20 cellular contexts compared by ENCODE assay signal in the genomic region with DNA sequence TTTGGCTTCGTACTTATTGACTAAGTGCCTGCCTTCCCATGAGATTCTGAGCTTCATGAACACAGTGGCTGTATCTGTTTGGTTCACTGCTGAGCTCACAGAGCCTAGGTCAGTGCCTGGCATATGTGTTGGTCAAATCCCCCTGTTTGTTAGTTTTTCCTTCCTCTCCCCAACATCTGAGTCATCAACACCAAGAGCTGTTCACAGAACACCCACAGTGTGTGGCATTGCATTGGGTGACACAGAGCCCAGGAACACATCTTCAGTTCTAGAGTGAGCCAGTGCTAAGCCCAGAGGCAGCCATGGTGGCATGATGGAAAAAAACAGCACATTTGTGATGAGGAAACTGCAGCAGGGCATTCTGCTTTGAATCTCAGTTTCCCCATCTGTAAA.
DNase-seq lines count a peak whose midpoint lies in the region; ATAC-seq, FAIRE-seq and TF ChIP-seq lines count a peak whose summit lies in the region.
"Had no signal": no experiment of that assay in that cellular context is flagged by ENCODE, and none has a peak within 500 bp of the region (broad histone marks: within the 10 kb centered on the region; RNA-seq: fewer than 3 reads in every experiment).

No MANE protein-coding gene starts in this region.

- H2BK15ac ChIP-seq in mesendoderm (replicated peaks; ENCODE audit: low read depth) = no peak overlapping the region

- H3K4me2 ChIP-seq in mesendoderm (ENCODE audit: low read length) = no peak overlapping the region
- H3K4me2 ChIP-seq: BLaER1 had no signal

- no peaks in the 10 kb centered on the region for H3K36me3 Mint-ChIP-seq in activated T-helper 1 cell treated with anti-CD3 and anti-CD28 coated beads, Interleukin-12 subunit alpha, Interleukin-12 subunit beta, Interleukin-2, Interleukin-4 antibody, amounts not matched to agents 30 ng/mL and 10 ng/mL and 1 ng/mL, durations not matched to agents 14 hours and 24 hours and 36 hours (ENCODE audit: low read depth)
- H3K36me3 Mint-ChIP-seq in natural killer cell treated with Interleukin-12 subunit alpha and Interleukin-12 subunit beta and Interleukin-15 and Interleukin-18, amount 100 ng/mL, for 72 hours = no peaks in the 10 kb centered on the region
- H3K36me3 Mint-ChIP-seq: immature natural killer cell had no signal

- no peak overlapping the region for H2BK5ac ChIP-seq in mesendoderm (ENCODE audit: low read length)

- H3K18ac ChIP-seq in mesendoderm (ENCODE audit: low read length) = no peak overlapping the region

- H3K36me3 ChIP-seq in mesendoderm (ENCODE audit: control insufficient read depth, insufficient read depth, low read length) = no peaks in the 10 kb centered on the region
- H3K36me3 ChIP-seq: BLaER1, heart right ventricle, pancreas, thoracic aorta had no signal

- no peak overlapping the region for H3K4me3 ChIP-seq in mesendoderm (ENCODE audit: low read length)
- H3K4me3 ChIP-seq: BLaER1, heart right ventricle, pancreas, thoracic aorta had no signal

- peak; percentile 1 for DNase-seq in NK-92 treated with Interleukin-12 subunit alpha and Interleukin-12 subunit beta, amount 100 ng/mL, for 24 hours (lab: John Stamatoyannopoulos, UW)
- no peak for DNase-seq in NK-92 (lab: John Stamatoyannopoulos, UW; ENCODE audit: unreplicated experiment)
- DNase-seq in GM12891 (ENCODE audit: insufficient read length, low spot score) = no peak
- no peak for DNase-seq in activated T-helper 1 cell treated with anti-CD3 and anti-CD28 coated beads, Interleukin-12 subunit alpha, Interleukin-12 subunit beta, Interleukin-2, Interleukin-4 antibody, amounts not matched to agents 30 ng/mL and 10 ng/mL and 1 ng/mL, durations not matched to agents 14 hours and 24 hours and 36 hours (ENCODE audit: low spot score)
- no peak for DNase-seq in natural killer cell treated with Interleukin-12 subunit alpha and Interleukin-12 subunit beta and Interleukin-15 and Interleukin-18, amount 100 ng/mL, for 72 hours (ENCODE audit: low spot score)
- DNase-seq in mesendoderm = no peak
- no peak for DNase-seq in activated effector memory CD4-positive, alpha-beta T cell treated with Interleukin-2 at 50 U/mL for 16 hours
- DNase-seq: 8988T; activated naive CD4-positive, alpha-beta T cell treated with anti-CD3 and anti-CD28 coated beads, Interleukin-2, amount 50 U/mL, for 16 hours; DMS 273 treated with DMSO at 0.1 percent for 48 hours; heart right ventricle; immature natural killer cell; MM.1S; NCI-H1930; pancreas; stimulated activated CD4-positive, alpha-beta T cell treated with anti-CD3 and anti-CD28 coated beads, Interleukin-4, amount 100 ng/mL, for 1 hour had no signal

- no peaks in the 10 kb centered on the region for H3K9me3 Mint-ChIP-seq in activated T-helper 1 cell treated with anti-CD3 and anti-CD28 coated beads, Interleukin-12 subunit alpha, Interleukin-12 subunit beta, Interleukin-2, Interleukin-4 antibody, amounts not matched to agents 30 ng/mL and 10 ng/mL and 1 ng/mL, durations not matched to agents 14 hours and 24 hours and 36 hours
- no peaks in the 10 kb centered on the region for H3K9me3 Mint-ChIP-seq in natural killer cell treated with Interleukin-12 subunit alpha and Interleukin-12 subunit beta and Interleukin-15 and Interleukin-18, amount 100 ng/mL, for 72 hours
- H3K9me3 Mint-ChIP-seq: immature natural killer cell had no signal

- no peak overlapping the region for H3K23ac ChIP-seq in mesendoderm (ENCODE audit: low read length)

- H2AK5ac ChIP-seq in mesendoderm (ENCODE audit: low read length) = no peak overlapping the region

- H3K4me1 ChIP-seq in mesendoderm (ENCODE audit: control insufficient read depth, low read depth, low read length) = no peaks in the 10 kb centered on the region
- H3K4me1 ChIP-seq: pancreas had no signal

- no peaks in the 10 kb centered on the region for H3K27me3 ChIP-seq in mesendoderm (ENCODE audit: insufficient read depth, low read length, poor library complexity)
- H3K27me3 ChIP-seq: BLaER1, heart right ventricle, pancreas had no signal

- ATAC-seq in natural killer cell treated with Interleukin-12 subunit alpha and Interleukin-12 subunit beta and Interleukin-15 and Interleukin-18, amount 100 ng/mL, for 72 hours = peak; percentile 73 to 77
- ATAC-seq in GM21576 (IDR thresholded peaks at IDR 0.05; ENCODE audit: unreplicated experiment) = no peak
- ATAC-seq: heart right ventricle, pancreas, Right ventricle myocardium inferior had no signal

- intact Hi-C loops in activated T-helper 1 cell treated with anti-CD3 and anti-CD28 coated beads, Interleukin-12 subunit alpha, Interleukin-12 subunit beta, Interleukin-2, Interleukin-4 antibody, amounts not matched to agents 30 ng/mL and 10 ng/mL and 1 ng/mL, durations not matched to agents 14 hours and 24 hours and 36 hours (cut with micrococcal nuclease) = no loop called here

- H3K9ac ChIP-seq in mesendoderm (ENCODE audit: low read length) = no peak overlapping the region
- H3K9ac ChIP-seq: BLaER1 had no signal

- no peak for TF ChIP-seq POLR2A in GM12891 (IDR thresholded peaks at IDR 0.05; ENCODE audit: low read depth, low read length)

- H3K4me1 Mint-ChIP-seq in activated T-helper 1 cell treated with anti-CD3 and anti-CD28 coated beads, Interleukin-12 subunit alpha, Interleukin-12 subunit beta, Interleukin-2, Interleukin-4 antibody, amounts not matched to agents 30 ng/mL and 10 ng/mL and 1 ng/mL, durations not matched to agents 14 hours and 24 hours and 36 hours (ENCODE audit: low read depth) = peaks cover 8% of the 10 kb centered on the region
- H3K4me1 Mint-ChIP-seq in natural killer cell treated with Interleukin-12 subunit alpha and Interleukin-12 subunit beta and Interleukin-15 and Interleukin-18, amount 100 ng/mL, for 72 hours (ENCODE audit: low read depth in 2 of 2) = peaks cover 6% of the 10 kb centered on the region in 2 donors

- H3K27ac Mint-ChIP-seq in activated T-helper 1 cell treated with anti-CD3 and anti-CD28 coated beads, Interleukin-12 subunit alpha, Interleukin-12 subunit beta, Interleukin-2, Interleukin-4 antibody, amounts not matched to agents 30 ng/mL and 10 ng/mL and 1 ng/mL, durations not matched to agents 14 hours and 24 hours and 36 hours = peak overlapping the region; percentile 4
- H3K27ac Mint-ChIP-seq in natural killer cell treated with Interleukin-12 subunit alpha and Interleukin-12 subunit beta and Interleukin-15 and Interleukin-18, amount 100 ng/mL, for 72 hours = peak overlapping the region in 1 of 2 donors; percentile 2
- H3K27ac Mint-ChIP-seq: immature natural killer cell had no signal

- H3K4me3 Mint-ChIP-seq in activated T-helper 1 cell treated with anti-CD3 and anti-CD28 coated beads, Interleukin-12 subunit alpha, Interleukin-12 subunit beta, Interleukin-2, Interleukin-4 antibody, amounts not matched to agents 30 ng/mL and 10 ng/mL and 1 ng/mL, durations not matched to agents 14 hours and 24 hours and 36 hours = no peak overlapping the region
- no peak overlapping the region for H3K4me3 Mint-ChIP-seq in natural killer cell treated with Interleukin-12 subunit alpha and Interleukin-12 subunit beta and Interleukin-15 and Interleukin-18, amount 100 ng/mL, for 72 hours
- H3K4me3 Mint-ChIP-seq: immature natural killer cell had no signal

- no peaks in the 10 kb centered on the region for H3K79me1 ChIP-seq in mesendoderm (ENCODE audit: low read length)

- FAIRE-seq in GM12891 (lab: Jason Lieb, UNC) = peak; percentile 84
- FAIRE-seq: pancreas had no signal

- no peak overlapping the region for H4K8ac ChIP-seq in mesendoderm (ENCODE audit: low read depth, low read length)

- H4K5ac ChIP-seq in mesendoderm (ENCODE audit: low read length) = no peak overlapping the region

- H3K27me3 Mint-ChIP-seq in activated T-helper 1 cell treated with anti-CD3 and anti-CD28 coated beads, Interleukin-12 subunit alpha, Interleukin-12 subunit beta, Interleukin-2, Interleukin-4 antibody, amounts not matched to agents 30 ng/mL and 10 ng/mL and 1 ng/mL, durations not matched to agents 14 hours and 24 hours and 36 hours (ENCODE audit: insufficient read depth) = peaks cover 6% of the 10 kb centered on the region
- peaks cover 18 to 19% of the 10 kb centered on the region in 2 donors for H3K27me3 Mint-ChIP-seq in natural killer cell treated with Interleukin-12 subunit alpha and Interleukin-12 subunit beta and Interleukin-15 and Interleukin-18, amount 100 ng/mL, for 72 hours

- whole genome bisulfite sequencing in mesendoderm (ENCODE audit: extremely low coverage, insufficient coverage, low lambda C conversion rate) = no CpG with 5 or more reads among the region's 1 CpG

- H3K79me2 ChIP-seq in mesendoderm (ENCODE audit: control insufficient read depth, insufficient read depth, low read length) = no peaks in the 10 kb centered on the region

- no peak overlapping the region for H3K4ac ChIP-seq in mesendoderm (ENCODE audit: low read depth, low read length)

- H3K56ac ChIP-seq in mesendoderm (ENCODE audit: low read length) = no peak overlapping the region

- H2BK120ac ChIP-seq in mesendoderm (ENCODE audit: low read depth, low read length) = no peak overlapping the region

- H3K27ac ChIP-seq in mesendoderm (ENCODE audit: low read depth, low read length) = no peak overlapping the region
- H3K27ac ChIP-seq: BLaER1, heart right ventricle, pancreas, thoracic aorta had no signal

TF ChIP-seq in GM12891, 5 proteins besides CTCF, POLR2A, EP300 and RAD21:
- no peak for TF ChIP-seq POU2F2 (IDR thresholded peaks at IDR 0.05; ENCODE audit: low read depth, low read length)
- no peak for TF ChIP-seq POLR2AphosphoS5 (IDR thresholded peaks at IDR 0.05; ENCODE audit: low read depth, low read length)
- TF ChIP-seq TAF1 (IDR thresholded peaks at IDR 0.05; ENCODE audit: low read depth, low read length) = no peak
